44 cellular contexts compared by ENCODE assay signal in genomic region chr3:39313289-39313688, GRCh38. TPM values are rescaled to one million over a fixed set of nuclear protein-coding genes. Genes with fewer than 3 reads are reported as not detected.
"Had no signal": no experiment of that assay in that cellular context is flagged by ENCODE, and none has a peak within 500 bp of the region (broad histone marks: within the 10 kb centered on the region; RNA-seq: fewer than 3 reads in every experiment).

No MANE protein-coding gene starts in this region.

- H3K36me3 Mint-ChIP-seq: brain had no signal

- H3K9me3 ChIP-seq: adrenal gland, ascending aorta, body of pancreas had no signal

- ATAC-seq: activated naive CD4-positive, alpha-beta T cell treated with anti-CD3 and anti-CD28 coated beads, Interleukin-2, amount 50 U/mL, for 72 hours; activated naive CD8-positive, alpha-beta T cell treated with anti-CD3 and anti-CD28 coated beads, Interleukin-2, amount 50 U/mL, for 24 hours; activated T-cell treated with anti-CD3 and anti-CD28 coated beads, Interleukin-2, amount 50 U/mL, for 4 hours; activated T-cell treated with anti-CD3 and anti-CD28 coated beads, Interleukin-2, amount 50 U/mL, for 72 hours; activated T-helper 17 cell treated with anti-CD3 and anti-CD28 coated beads, Interleukin-2, amount 50 U/mL, for 72 hours; body of pancreas had no signal

- H3K27ac ChIP-seq: adrenal gland, ascending aorta, body of pancreas, brain microvascular endothelial cell, breast epithelium, cardiac muscle cell had no signal

- H3K4me1 ChIP-seq: adrenal gland, ascending aorta, breast epithelium had no signal

- H3K27me3 Mint-ChIP-seq: activated naive CD8-positive, alpha-beta T cell treated with anti-CD3 and anti-CD28 coated beads for 36 hours; activated naive CD8-positive, alpha-beta T cell treated with anti-CD3 and anti-CD28 coated beads, Interleukin-2, amount 50 U/mL, for 24 hours; activated T-cell treated with anti-CD3 and anti-CD28 coated beads, Interleukin-2, amount 50 U/mL, for 24 hours had no signal

- H3K27ac Mint-ChIP-seq: activated naive CD4-positive, alpha-beta T cell treated with anti-CD3 and anti-CD28 coated beads, Interleukin-2, amount 10 ng/mL, durations not matched to agents 7 days and 5 days; activated naive CD4-positive, alpha-beta T cell treated with anti-CD3 and anti-CD28 coated beads, Interleukin-2, amount 50 U/mL, for 24 hours; activated naive CD4-positive, alpha-beta T cell treated with anti-CD3 and anti-CD28 coated beads, Interleukin-2, amount 50 U/mL, for 72 hours; activated naive CD8-positive, alpha-beta T cell; activated naive CD8-positive, alpha-beta T cell treated with anti-CD3 and anti-CD28 coated beads for 36 hours; activated naive CD8-positive, alpha-beta T cell treated with anti-CD3 and anti-CD28 coated beads, Interleukin-2, amount 10 ng/mL, durations not matched to agents 7 days and 5 days; activated naive CD8-positive, alpha-beta T cell treated with anti-CD3 and anti-CD28 coated beads, Interleukin-2, amount 50 U/mL, for 24 hours; activated T-cell treated with anti-CD3 and anti-CD28 coated beads, Interleukin-2, amount 50 U/mL, for 24 hours; activated T-cell treated with anti-CD3 and anti-CD28 coated beads, Interleukin-2, amount 50 U/mL, for 72 hours; activated T-helper 1 cell treated with anti-CD3 and anti-CD28 coated beads, Interleukin-12 subunit alpha, Interleukin-12 subunit beta, Interleukin-2, Interleukin-4 antibody, amounts not matched to agents 30 ng/mL and 10 ng/mL and 1 ng/mL, durations not matched to agents 14 hours and 24 hours and 36 hours; activated T-helper 17 cell treated with anti-CD3 and anti-CD28 coated beads, Interleukin-2, amount 50 U/mL, for 72 hours; activated T-helper 2 cell treated with anti-CD3 and anti-CD28 coated beads, Interferon-gamma antibody, Interleukin-2, Interleukin-4, amounts not matched to agents 10 μg/mL and 5 μg/mL and 100 μg/mL, durations not matched to agents 14 hours and 24 hours and 36 hours; brain had no signal

- H3K4me3 Mint-ChIP-seq: activated naive CD4-positive, alpha-beta T cell treated with anti-CD3 and anti-CD28 coated beads, Interleukin-2, amount 10 ng/mL, durations not matched to agents 7 days and 5 days; activated naive CD4-positive, alpha-beta T cell treated with anti-CD3 and anti-CD28 coated beads, Interleukin-2, amount 50 U/mL, for 24 hours; activated naive CD8-positive, alpha-beta T cell; activated naive CD8-positive, alpha-beta T cell treated with anti-CD3 and anti-CD28 coated beads for 36 hours; activated naive CD8-positive, alpha-beta T cell treated with anti-CD3 and anti-CD28 coated beads, Interleukin-2, amount 10 ng/mL, durations not matched to agents 7 days and 5 days; activated naive CD8-positive, alpha-beta T cell treated with anti-CD3 and anti-CD28 coated beads, Interleukin-2, amount 50 U/mL, for 24 hours; activated T-cell treated with anti-CD3 and anti-CD28 coated beads, Interleukin-2, amount 50 U/mL, for 24 hours; activated T-cell treated with anti-CD3 and anti-CD28 coated beads, Interleukin-2, amount 50 U/mL, for 4 hours; activated T-cell treated with anti-CD3 and anti-CD28 coated beads, Interleukin-2, amount 50 U/mL, for 72 hours; activated T-helper 1 cell treated with anti-CD3 and anti-CD28 coated beads, Interleukin-12 subunit alpha, Interleukin-12 subunit beta, Interleukin-2, Interleukin-4 antibody, amounts not matched to agents 30 ng/mL and 10 ng/mL and 1 ng/mL, durations not matched to agents 14 hours and 24 hours and 36 hours; activated T-helper 17 cell treated with anti-CD3 and anti-CD28 coated beads, Interleukin-2, amount 50 U/mL, for 72 hours; brain; central memory CD8-positive, alpha-beta T cell had no signal

- H3K4me3 ChIP-seq: adrenal gland, ascending aorta, body of pancreas, breast epithelium, cardiac muscle cell had no signal

- FAIRE-seq: astrocyte, bronchial epithelial cell had no signal

- H3K27me3 ChIP-seq: adrenal gland, ascending aorta, body of pancreas, brain microvascular endothelial cell, breast epithelium, cardiac muscle cell had no signal

- DNase-seq: activated effector memory CD4-positive, alpha-beta T cell treated with anti-CD3 and anti-CD28 coated beads, Interleukin-2, amount 50 U/mL, for 16 hours; activated effector memory CD4-positive, alpha-beta T cell treated with Interleukin-2 at 50 U/mL for 16 hours; activated gamma-delta T cell; activated gamma-delta T cell treated with Interleukin-2 at 50 U/mL for 16 hours; activated naive CD4-positive, alpha-beta T cell; activated naive CD4-positive, alpha-beta T cell treated with anti-CD3 and anti-CD28 coated beads, Interleukin-2, amount 10 ng/mL, durations not matched to agents 7 days and 5 days; activated naive CD4-positive, alpha-beta T cell treated with anti-CD3 and anti-CD28 coated beads, Interleukin-2, amount 50 U/mL, for 16 hours; activated naive CD4-positive, alpha-beta T cell treated with Interleukin-2 at 50 U/mL for 16 hours; activated naive CD8-positive, alpha-beta T cell treated with anti-CD3 and anti-CD28 coated beads for 36 hours; activated naive CD8-positive, alpha-beta T cell treated with anti-CD3 and anti-CD28 coated beads, Interleukin-2, amount 10 ng/mL, durations not matched to agents 7 days and 5 days; activated naive CD8-positive, alpha-beta T cell treated with anti-CD3 and anti-CD28 coated beads, Interleukin-2, amount 50 U/mL, for 24 hours; activated T-cell treated with anti-CD3 and anti-CD28 coated beads for 4 hours; activated T-cell treated with anti-CD3 and anti-CD28 coated beads, Interleukin-2, amount 50 U/mL, for 1 hour; activated T-cell treated with anti-CD3 and anti-CD28 coated beads, Interleukin-2, amount 50 U/mL, for 24 hours; activated T-cell treated with anti-CD3 and anti-CD28 coated beads, Interleukin-2, amount 50 U/mL, for 4 hours; activated T-cell treated with anti-CD3 and anti-CD28 coated beads, Interleukin-2, amount 50 U/mL, for 48 hours; activated T-cell treated with anti-CD3 and anti-CD28 coated beads, Interleukin-2, amount 50 U/mL, for 72 hours; adrenal gland; amniotic stem cell; amygdala; anterior cingulate cortex; aorta; body of pancreas; brain microvascular endothelial cell; caudate nucleus; central memory CD4-positive, alpha-beta T cell; cerebellar nuclear complex had no signal

- H3K4me1 Mint-ChIP-seq: activated naive CD4-positive, alpha-beta T cell treated with anti-CD3 and anti-CD28 coated beads, Interleukin-2, amount 50 U/mL, for 24 hours; brain; central memory CD8-positive, alpha-beta T cell had no signal

- H3K36me3 ChIP-seq: adrenal gland, ascending aorta, brain microvascular endothelial cell, breast epithelium, cardiac muscle cell had no signal

RNA-seq across cellular contexts. Expression of gene CCR8, which starts 16.2 kb away (rescaled TPM):
- total RNA-seq: activated naive CD8-positive, alpha-beta T cell treated with anti-CD3 and anti-CD28 coated beads for 36 hours; adrenal gland; aorta; ascending aorta; astrocyte; body of pancreas; breast epithelium; bronchial epithelial cell; cardiac muscle cell; cardiac septum; cerebellum; chondrocyte had no signal
- polyA plus RNA-seq: adipose tissue, adrenal gland, aorta, cardiac muscle cell had no signal

RNA-seq across cellular contexts. Expression of gene CX3CR1, which starts 33.5 kb away (rescaled TPM):
- total RNA-seq: ascending aorta, bronchial epithelial cell had no signal
